In the genomic region with DNA sequence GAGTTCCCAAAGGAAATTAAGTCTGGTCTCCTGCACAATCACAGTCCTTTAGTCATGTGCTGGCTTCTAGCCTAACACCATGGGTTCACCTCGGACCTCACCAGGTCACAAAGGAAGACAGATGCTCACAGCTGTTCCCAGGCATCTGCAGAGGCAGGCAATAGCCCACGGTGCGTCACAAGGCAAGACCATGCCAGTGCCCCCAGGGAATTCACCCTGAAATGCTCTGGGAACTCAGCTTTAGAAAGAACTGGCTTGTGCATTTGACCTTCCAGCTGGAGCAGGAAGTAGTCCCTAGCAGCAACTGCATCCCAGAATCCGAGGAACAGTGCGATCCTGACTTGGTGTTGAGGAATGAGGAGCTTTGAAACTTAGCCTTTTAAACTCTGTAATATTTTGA, we compare ENCODE assay signal across 17 cellular contexts.
DNase-seq lines count a peak whose midpoint lies in the region; FAIRE-seq and TF ChIP-seq lines count a peak whose summit lies in the region.
"Had no signal": no experiment of that assay in that cellular context is flagged by ENCODE, and none has a peak within 500 bp of the region (broad histone marks: within the 10 kb centered on the region; RNA-seq: fewer than 3 reads in every experiment).

No MANE protein-coding gene starts in this region.

- no peaks in the 10 kb centered on the region for H3K9me3 ChIP-seq in MG63
- H3K9me3 ChIP-seq in mesenchymal stem cell (ENCODE audit: control insufficient read depth, low read length) = no peaks in the 10 kb centered on the region
- no peaks in the 10 kb centered on the region for H3K9me3 ChIP-seq in testis
- no peaks in the 10 kb centered on the region for H3K9me3 ChIP-seq in Caco-2
- H3K9me3 ChIP-seq: mucosa of descending colon had no signal

- no peak overlapping the region for H2AK5ac ChIP-seq in mesenchymal stem cell (ENCODE audit: low read length, severe bottlenecking)

- H3K79me1 ChIP-seq in mesenchymal stem cell (replicated peaks; ENCODE audit: low read length, poor library complexity, severe bottlenecking) = no peaks in the 10 kb centered on the region

- CTCF ChIA-PET in Caco-2 (lab: Charles Lee) = no interaction called here

- no peak overlapping the region for H3K9ac ChIP-seq in mesenchymal stem cell (ENCODE audit: low read length)

- H3K4me3 ChIP-seq in MG63 (no peak overlapping the region), mesenchymal stem cell (ENCODE audit: insufficient read depth in 1 of 2, low read depth in 1 of 2, low read length in 2 of 2) (no peak overlapping the region), testis (no peak overlapping the region), Caco-2 (ENCODE audit: low read depth, low read length) (no peak overlapping the region)
- H3K4me3 ChIP-seq: mucosa of descending colon had no signal

- no peaks in the 10 kb centered on the region for H3K27me3 ChIP-seq in MG63
- H3K27me3 ChIP-seq in mesenchymal stem cell (ENCODE audit: control insufficient read depth in 1 of 2, insufficient read depth in 1 of 2, low read length in 2 of 2) = peaks cover 17 to 28% of the 10 kb centered on the region in 2 experiments
- no peaks in the 10 kb centered on the region for H3K27me3 ChIP-seq in testis
- H3K27me3 ChIP-seq in Caco-2 (replicated peaks; ENCODE audit: control insufficient read depth, insufficient read depth, low read length) = no peaks in the 10 kb centered on the region

- no peak overlapping the region for H3K18ac ChIP-seq in mesenchymal stem cell (ENCODE audit: low read depth in 1 of 2, low read length in 2 of 2)

- H3K4me1 ChIP-seq in mesenchymal stem cell (ENCODE audit: control insufficient read depth, insufficient read depth, low read depth, low read length) (no peaks in the 10 kb centered on the region), testis (peaks cover 11% of the 10 kb centered on the region), Caco-2 (no peaks in the 10 kb centered on the region)

- no peak overlapping the region for H2BK15ac ChIP-seq in mesenchymal stem cell (ENCODE audit: low read depth, poor library complexity, severe bottlenecking)

- DNase-seq in MG63 (peak; percentile 81), globus pallidus (ENCODE audit: low spot score) (peak; percentile 7), mesenchymal stem cell (peak; percentile 93), testis (peak; percentile 86), urothelium cell line (ENCODE audit: low spot score) (no peak), Caco-2 (no peak)
- no peak for DNase-seq in activated T-cell treated with anti-CD3 and anti-CD28 coated beads, Interleukin-2, amount 50 U/mL, for 1 hour
- DNase-seq: activated CD4-positive, alpha-beta T cell treated with anti-CD3 and anti-CD28 coated beads for 1 hour; activated gamma-delta T cell treated with Interleukin-2 at 50 U/mL for 16 hours; anterior cingulate cortex; H7; head of caudate nucleus; stimulated activated CD4-positive, alpha-beta T cell treated with anti-CD3 and anti-CD28 coated beads, Interleukin-12 subunit alpha, Interleukin-12 subunit beta, amount 100 ng/mL, for 4 hours had no signal

- H4K8ac ChIP-seq in mesenchymal stem cell (ENCODE audit: low read length) = no peak overlapping the region

- POLR2A ChIA-PET in Caco-2 (lab: Charles Lee) = no interaction called here

- FAIRE-seq in urothelium cell line (lab: Jason Lieb, UNC) = no peak
- FAIRE-seq: D721Med had no signal

- H2BK12ac ChIP-seq in mesenchymal stem cell (ENCODE audit: low read length in 2 of 2) = no peak overlapping the region

- H3K27ac ChIP-seq in mesenchymal stem cell (ENCODE audit: low read length, poor library complexity, severe bottlenecking) (no peak overlapping the region), testis (peak overlapping the region in 1 of 2 donors; percentile 56)
- H3K27ac ChIP-seq: epithelial cell of prostate had no signal

- no peak overlapping the region for H3K4me2 ChIP-seq in mesenchymal stem cell (ENCODE audit: low read length, poor library complexity, severe bottlenecking)

- no peak for TF ChIP-seq POLR2A in testis (IDR thresholded peaks at IDR 0.05)

- H3K4ac ChIP-seq in mesenchymal stem cell (ENCODE audit: low read depth in 1 of 2, low read length in 2 of 2) = no peak overlapping the region

- 46% methylated on average over 5 of the region's 5 CpGs for WGBS in mesenchymal stem cell
- 38 to 64% methylated on average over 5 of the region's 5 CpGs for WGBS in testis, 2 donors

- no peak overlapping the region for H4K91ac ChIP-seq in mesenchymal stem cell (ENCODE audit: low read length)

- H3K4me3 Mint-ChIP-seq in Caco-2 (ENCODE audit: unreplicated experiment) = no peak overlapping the region
- H3K4me3 Mint-ChIP-seq: stimulated activated naive CD8-positive, alpha-beta T cell treated with anti-CD3 and anti-CD28 coated beads, Interleukin-15, Interleukin-2, amounts not matched to agents 100 ng/mL and 50 ng/mL, for 24 hours had no signal

- H3K27ac Mint-ChIP-seq in Caco-2 (ENCODE audit: unreplicated experiment) = no peak overlapping the region
- H3K27ac Mint-ChIP-seq: stimulated activated naive CD8-positive, alpha-beta T cell treated with anti-CD3 and anti-CD28 coated beads, Interleukin-15, Interleukin-2, amounts not matched to agents 100 ng/mL and 50 ng/mL, for 24 hours had no signal

- peak overlapping the region; percentile 74 for H2AFZ ChIP-seq in mesenchymal stem cell (ENCODE audit: low read depth, low read length)

- H3K36me3 Mint-ChIP-seq in Caco-2 (ENCODE audit: insufficient read depth, unreplicated experiment) = no peaks in the 10 kb centered on the region

- H3K27me3 Mint-ChIP-seq in Caco-2 (ENCODE audit: insufficient read depth, unreplicated experiment) = peaks cover 10% of the 10 kb centered on the region

- TF ChIP-seq CTCF in testis (IDR thresholded peaks at IDR 0.05) = no peak
- no peak for TF ChIP-seq CTCF in Caco-2 (IDR thresholded peaks at IDR 0.05; ENCODE audit: insufficient read depth in 1 of 2, low read depth in 1 of 2, low read length in 1 of 2, severe bottlenecking in 1 of 2, unreplicated experiment in 1 of 2)

- no peak overlapping the region for H2BK120ac ChIP-seq in mesenchymal stem cell (ENCODE audit: low read depth, low read length)

- intact Hi-C loops in testis (cut with DNase I; ENCODE audit: low total_unique reads) (no loop called here), Caco-2 (cut with micrococcal nuclease; ENCODE audit: unreplicated experiment) (no loop called here)

- H3K36me3 ChIP-seq in MG63 (no peaks in the 10 kb centered on the region), mesenchymal stem cell (ENCODE audit: control insufficient read depth in 1 of 2, insufficient read depth in 2 of 2, low read depth in 1 of 2, low read length in 2 of 2) (no peaks in the 10 kb centered on the region), testis (ENCODE audit: low read depth, missing control alignments) (no peaks in the 10 kb centered on the region), Caco-2 (ENCODE audit: control insufficient read depth, insufficient read depth, low read length) (no peaks in the 10 kb centered on the region)

- no peak overlapping the region for H3K23ac ChIP-seq in mesenchymal stem cell (ENCODE audit: low read length in 2 of 2)

- no TSS peak for BruUV-seq in Caco-2 (replicated peaks; lab: Mats Ljungman, UMichigan)

- H2BK5ac ChIP-seq in mesenchymal stem cell (ENCODE audit: low read depth, low read length, poor library complexity, severe bottlenecking) = no peak overlapping the region

- peaks cover 9% of the 10 kb centered on the region for H3K4me1 Mint-ChIP-seq in Caco-2 (ENCODE audit: low read depth, unreplicated experiment)

- no peak overlapping the region for H3K14ac ChIP-seq in mesenchymal stem cell (ENCODE audit: low read length in 2 of 2)

- no peaks in the 10 kb centered on the region for H3K9me3 Mint-ChIP-seq in Caco-2 (ENCODE audit: unreplicated experiment)
- H3K9me3 Mint-ChIP-seq: stimulated activated naive CD8-positive, alpha-beta T cell treated with anti-CD3 and anti-CD28 coated beads, Interleukin-15, Interleukin-2, amounts not matched to agents 100 ng/mL and 50 ng/mL, for 24 hours had no signal

Comparison
In these comparisons a context has a peak if more than half of its experiments do, and no peak if none do; other contexts are left out.
1. DNase-seq: peak in MG63 (single experiment), globus pallidus (single experiment), mesenchymal stem cell (single experiment) and testis (single experiment); none in urothelium cell line (single experiment), Caco-2 (0 of 2) and activated T-cell treated with anti-CD3 and anti-CD28 coated beads, Interleukin-2, amount 50 U/mL, for 1 hour (single experiment).